ENCODE assay signal across 26 cellular contexts in the genomic region with DNA sequence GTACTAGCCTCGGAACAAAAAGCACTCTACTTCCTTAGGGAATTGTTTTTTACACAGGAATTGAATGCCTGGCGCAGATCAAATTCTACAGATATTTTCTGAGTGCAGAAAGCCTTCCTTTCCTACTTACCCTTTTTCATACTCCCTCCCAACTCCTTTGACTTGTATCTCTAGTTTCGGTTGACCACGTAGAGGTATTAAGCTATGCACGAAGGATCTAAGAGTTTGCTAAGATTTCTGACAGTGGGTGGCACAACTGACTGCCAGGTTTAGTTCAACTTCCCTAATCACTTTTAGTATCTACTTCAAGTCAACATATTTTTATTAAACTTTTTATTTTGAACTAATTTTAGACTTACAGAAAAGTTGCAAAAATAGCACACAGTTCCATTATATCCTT. TPM values are rescaled to one million over a fixed set of nuclear protein-coding genes. Genes with fewer than 3 reads are reported as not detected.
DNase-seq lines count a peak whose midpoint lies in the region; ATAC-seq and TF ChIP-seq lines count a peak whose summit lies in the region.
"Had no signal": no experiment of that assay in that cellular context is flagged by ENCODE, and none has a peak within 500 bp of the region (broad histone marks: within the 10 kb centered on the region; RNA-seq: fewer than 3 reads in every experiment).

No MANE protein-coding gene starts in this region.

- no peak overlapping the region for H3K4me3 ChIP-seq in SU-DHL-6 (ENCODE audit: insufficient read depth, low read length, poor library complexity, severe bottlenecking)
- H3K4me3 ChIP-seq: coronary artery, SJCRH30 had no signal

- no peak overlapping the region for H2AFZ ChIP-seq in SU-DHL-6 (ENCODE audit: low read depth, low read length, severe bottlenecking)
- H2AFZ ChIP-seq: parathyroid adenoma had no signal

- H3K27me3 Mint-ChIP-seq in IgD-negative memory B cell (no peaks in the 10 kb centered on the region), mesothelial cell of epicardium (ENCODE audit: low read depth) (no peaks in the 10 kb centered on the region)

- H3K27ac Mint-ChIP-seq in IgD-negative memory B cell (peak overlapping the region in 2 of 3 donors; percentile 37 to 72), mesothelial cell of epicardium (peak overlapping the region; percentile 40)
- H3K27ac Mint-ChIP-seq: endodermal cell, H9 had no signal

- H3K9me3 Mint-ChIP-seq in IgD-negative memory B cell (no peaks in the 10 kb centered on the region), mesothelial cell of epicardium (no peaks in the 10 kb centered on the region)
- H3K9me3 Mint-ChIP-seq: CD14-positive monocyte, endodermal cell, H9 had no signal

- no peaks in the 10 kb centered on the region for H3K36me3 Mint-ChIP-seq in IgD-negative memory B cell
- peaks cover 15% of the 10 kb centered on the region for H3K36me3 Mint-ChIP-seq in mesothelial cell of epicardium

- ATAC-seq in HG03175 (IDR thresholded peaks at IDR 0.05; ENCODE audit: unreplicated experiment) (no peak), omental fat pad (ENCODE audit: low FRiP score) (no peak)
- ATAC-seq: sciatic nerve had no signal

- H3K9me3 ChIP-seq in SU-DHL-6 (ENCODE audit: insufficient read depth, low read length), result no peaks in the 10 kb centered on the region
- H3K9me3 ChIP-seq: SJCRH30 had no signal

- H3K27me3 ChIP-seq in SU-DHL-6 (ENCODE audit: low read length), result no peaks in the 10 kb centered on the region
- H3K27me3 ChIP-seq: SJCRH30 had no signal

- peaks cover 25% of the 10 kb centered on the region for H3F3A ChIP-seq in SU-DHL-6 (ENCODE audit: insufficient read depth)

- TF ChIP-seq CTCF in 22Rv1 (IDR thresholded peaks at IDR 0.05) (no peak), SU-DHL-6 (IDR thresholded peaks at IDR 0.05; ENCODE audit: insufficient read depth, low read length, poor library complexity, severe bottlenecking) (no peak), mesothelial cell of epicardium (IDR thresholded peaks at IDR 0.05; ENCODE audit: unreplicated experiment) (no peak), omental fat pad (IDR thresholded peaks at IDR 0.05) (no peak)

- H3K9ac ChIP-seq in SU-DHL-6 (ENCODE audit: low read length), result no peak overlapping the region
- H3K9ac ChIP-seq: parathyroid adenoma had no signal

- H3K4me3 Mint-ChIP-seq in IgD-negative memory B cell, result peak overlapping the region in 1 of 4 donors; percentile 59
- H3K4me3 Mint-ChIP-seq in mesothelial cell of epicardium, result no peak overlapping the region
- H3K4me3 Mint-ChIP-seq: CD14-positive monocyte, endodermal cell, H9 had no signal

- H3K36me3 ChIP-seq in SU-DHL-6 (ENCODE audit: low read length), result peaks cover 27% of the 10 kb centered on the region

- peaks cover 7% of the 10 kb centered on the region; the same call in 1 of the 2 replicates for H4K20me1 ChIP-seq in SU-DHL-6 (ENCODE audit: low read depth, low read length)

- H3K4me1 Mint-ChIP-seq in IgD-negative memory B cell, result peaks cover 22 to 41% (median 26%) of the 10 kb centered on the region in 3 donors
- H3K4me1 Mint-ChIP-seq in mesothelial cell of epicardium, result peaks cover 31% of the 10 kb centered on the region

- DNase-seq in mesothelial cell of epicardium (ENCODE audit: low spot score in 2 of 2, unreplicated experiment in 2 of 2) (no peak), omental fat pad (ENCODE audit: low spot score) (no peak), H4 (ENCODE audit: low spot score) (no peak)
- DNase-seq in activated CD4-positive, alpha-beta T cell treated with anti-CD3 and anti-CD28 coated beads for 1 hour, result no peak
- DNase-seq: activated CD4-positive, alpha-beta T cell treated with anti-CD3 and anti-CD28 coated beads, Interleukin-2, amount 50 U/mL, for 4 hours; activated CD8-positive, alpha-beta memory T cell treated with anti-CD3 and anti-CD28 coated beads, Interleukin-2, amount 50 U/mL, for 4 hours; endodermal cell; H9; kidney; mammary epithelial cell; NCI-H1048; NCI-H187 treated with DMSO at 0.1 percent for 48 hours; NCI-H226; SJCRH30; stimulated activated CD4-positive, alpha-beta T cell treated with anti-CD3 and anti-CD28 coated beads, Interleukin-15, amount 100 ng/mL, for 24 hours; stimulated activated CD8-positive, alpha-beta memory T cell treated with anti-CD3 and anti-CD28 coated beads, Interleukin-4, amount 100 ng/mL, for 48 hours; substantia nigra; T-helper 2 cell had no signal

- H3K79me2 ChIP-seq in SU-DHL-6 (ENCODE audit: insufficient read depth, low read length), result peaks cover 91% of the 10 kb centered on the region
- H3K79me2 ChIP-seq: parathyroid adenoma had no signal

- peak overlapping the region; percentile 38 for H3K4me2 ChIP-seq in SU-DHL-6 (ENCODE audit: low read depth, low read length, poor library complexity, severe bottlenecking)

- H3K27ac ChIP-seq in 22Rv1 (peak overlapping the region; percentile 61), SU-DHL-6 (ENCODE audit: low read depth, low read length) (peak overlapping the region; percentile 14; the same call in 1 of the 2 replicates)
- H3K27ac ChIP-seq: coronary artery, parathyroid adenoma, SJCRH30 had no signal

- H3K9me2 ChIP-seq in SU-DHL-6 (replicated peaks; ENCODE audit: insufficient read depth, low read length), result no peaks in the 10 kb centered on the region

RNA-seq across cellular contexts. Expression of gene TOR1AIP2, which starts 5.0 kb away (rescaled TPM):
- polyA plus RNA-seq in IgD-negative memory B cell, result 10.8 TPM
- total RNA-seq in mesothelial cell of epicardium (82.5 to 85.5 TPM (median 84.4 TPM) in 3 replicates), omental fat pad (100 to 1,000 TPM in 1 of 4 donors, 10 to 100 TPM in 3; 65.9 to 138 (median 86.1) TPM)
- 45.2 and 68.9 TPM in 2 replicates for total RNA-seq in H4 (2014; rRNA removed; shearing (Covaris generic))

RNA-seq across cellular contexts. Expression of gene TOR1AIP1, which starts 9.5 kb away (rescaled TPM):
- polyA plus RNA-seq in IgD-negative memory B cell, result 58.3 TPM
- total RNA-seq in mesothelial cell of epicardium (20.3 to 23.3 TPM (median 23.2 TPM) in 3 replicates), omental fat pad (10 to 100 TPM; 57.3 to 88.4 (median 65.8) TPM)
- total RNA-seq in H4 (2014; rRNA removed; shearing (Covaris generic)), result 28.4 and 38.6 TPM in 2 replicates
